16 cellular contexts compared by ENCODE assay signal in the genomic region with DNA sequence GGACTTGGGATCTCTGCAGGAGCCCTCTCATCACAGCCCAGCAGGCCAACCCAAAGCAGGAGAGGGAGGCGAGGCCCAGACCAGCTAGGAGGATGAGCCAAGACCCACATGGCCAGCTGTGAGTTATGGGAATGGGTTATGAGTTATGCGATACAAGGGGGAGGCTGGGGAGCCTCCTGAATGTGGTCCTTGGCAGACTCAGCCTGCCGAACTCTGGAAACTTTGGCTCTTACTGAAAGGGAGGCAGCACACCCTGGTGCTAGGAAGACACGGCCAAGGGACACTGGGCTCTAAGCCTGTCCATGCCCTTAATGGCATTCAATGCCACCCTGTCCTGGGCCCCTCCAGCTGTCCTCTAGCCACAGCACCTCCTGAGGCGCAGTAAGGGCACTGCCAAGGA.
"Had no signal": no experiment of that assay in that cellular context is flagged by ENCODE, and none has a peak within 500 bp of the region (broad histone marks: within the 10 kb centered on the region; RNA-seq: fewer than 3 reads in every experiment).

No MANE protein-coding gene starts in this region.

- H3K9me3 Mint-ChIP-seq: activated CD4-positive, alpha-beta T cell treated with anti-CD3 and anti-CD28 coated beads, Interleukin-2, amount 10 ng/mL, durations not matched to agents 24 days and 14 days; activated T-cell treated with anti-CD3 and anti-CD28 coated beads, Interleukin-2, amount 50 U/mL, for 72 hours; endodermal cell; memory B cell; nephron progenitor cell; stimulated activated effector memory CD8-positive, alpha-beta T cell treated with anti-CD3 and anti-CD28 coated beads, Interleukin-12 subunit alpha, Interleukin-12 subunit beta, amount 100 ng/mL, for 72 hours; T-helper 2 cell treated with Interferon-gamma antibody and Interleukin-4, amounts not matched to agents 5 μg/mL and 100 μg/mL, for 36 hours had no signal

- ATAC-seq: activated CD8-positive, alpha-beta T cell treated with anti-CD3 and anti-CD28 coated beads, Interleukin-2, amount 10 ng/mL, durations not matched to agents 7 days and 5 days; activated T-cell treated with anti-CD3 and anti-CD28 coated beads, Interleukin-2, amount 50 U/mL, for 72 hours; left ventricle myocardium superior; stimulated activated effector memory CD8-positive, alpha-beta T cell treated with anti-CD3 and anti-CD28 coated beads, Interleukin-12 subunit alpha, Interleukin-12 subunit beta, amount 100 ng/mL, for 72 hours had no signal

- H3K36me3 Mint-ChIP-seq: activated naive CD8-positive, alpha-beta T cell; memory B cell; stimulated activated effector memory CD8-positive, alpha-beta T cell treated with anti-CD3 and anti-CD28 coated beads, Interleukin-12 subunit alpha, Interleukin-12 subunit beta, amount 100 ng/mL, for 72 hours had no signal

- H3K27ac Mint-ChIP-seq: activated CD4-positive, alpha-beta T cell treated with anti-CD3 and anti-CD28 coated beads, Interleukin-2, amount 10 ng/mL, durations not matched to agents 24 days and 14 days; activated CD8-positive, alpha-beta T cell treated with anti-CD3 and anti-CD28 coated beads, Interleukin-2, amount 10 ng/mL, durations not matched to agents 7 days and 5 days; activated naive CD8-positive, alpha-beta T cell; activated T-cell treated with anti-CD3 and anti-CD28 coated beads, Interleukin-2, amount 50 U/mL, for 72 hours; endodermal cell; memory B cell; nephron progenitor cell; stimulated activated effector memory CD8-positive, alpha-beta T cell treated with anti-CD3 and anti-CD28 coated beads, Interleukin-12 subunit alpha, Interleukin-12 subunit beta, amount 100 ng/mL, for 72 hours; T-helper 2 cell treated with Interferon-gamma antibody and Interleukin-4, amounts not matched to agents 5 μg/mL and 100 μg/mL, for 36 hours had no signal

- H3K4me1 Mint-ChIP-seq: activated CD4-positive, alpha-beta T cell treated with anti-CD3 and anti-CD28 coated beads, Interleukin-2, amount 10 ng/mL, durations not matched to agents 24 days and 14 days; endodermal cell; nephron progenitor cell; stimulated activated effector memory CD8-positive, alpha-beta T cell treated with anti-CD3 and anti-CD28 coated beads, Interleukin-12 subunit alpha, Interleukin-12 subunit beta, amount 100 ng/mL, for 72 hours had no signal

- H3K4me3 Mint-ChIP-seq: activated CD4-positive, alpha-beta T cell treated with anti-CD3 and anti-CD28 coated beads, Interleukin-2, amount 10 ng/mL, durations not matched to agents 24 days and 14 days; activated CD8-positive, alpha-beta T cell treated with anti-CD3 and anti-CD28 coated beads, Interleukin-2, amount 10 ng/mL, durations not matched to agents 7 days and 5 days; activated naive CD8-positive, alpha-beta T cell; activated T-cell treated with anti-CD3 and anti-CD28 coated beads, Interleukin-2, amount 50 U/mL, for 72 hours; endodermal cell; memory B cell; nephron progenitor cell; stimulated activated effector memory CD8-positive, alpha-beta T cell treated with anti-CD3 and anti-CD28 coated beads, Interleukin-12 subunit alpha, Interleukin-12 subunit beta, amount 100 ng/mL, for 72 hours; T-helper 2 cell treated with Interferon-gamma antibody and Interleukin-4, amounts not matched to agents 5 μg/mL and 100 μg/mL, for 36 hours had no signal

- H3K27me3 Mint-ChIP-seq: activated CD4-positive, alpha-beta T cell treated with anti-CD3 and anti-CD28 coated beads, Interleukin-2, amount 10 ng/mL, durations not matched to agents 24 days and 14 days; activated naive CD8-positive, alpha-beta T cell had no signal

- DNase-seq: activated CD4-positive, alpha-beta T cell treated with anti-CD3 and anti-CD28 coated beads, Interleukin-2, amount 10 ng/mL, durations not matched to agents 24 days and 14 days; activated CD4-positive, CD25-positive, alpha-beta regulatory T cell; activated CD8-positive, alpha-beta memory T cell treated with anti-CD3 and anti-CD28 coated beads, Interleukin-2, amount 50 U/mL, for 48 hours; activated CD8-positive, alpha-beta T cell treated with anti-CD3 and anti-CD28 coated beads, Interleukin-2, amount 10 ng/mL, durations not matched to agents 7 days and 5 days; activated gamma-delta T cell; activated T-cell treated with anti-CD3 and anti-CD28 coated beads, Interleukin-2, amount 50 U/mL, for 72 hours; cerebellar nuclear complex; endodermal cell; hippocampal formation; left ventricle myocardium superior; nephron progenitor cell; SW 1271 had no signal
